In the genomic region with DNA sequence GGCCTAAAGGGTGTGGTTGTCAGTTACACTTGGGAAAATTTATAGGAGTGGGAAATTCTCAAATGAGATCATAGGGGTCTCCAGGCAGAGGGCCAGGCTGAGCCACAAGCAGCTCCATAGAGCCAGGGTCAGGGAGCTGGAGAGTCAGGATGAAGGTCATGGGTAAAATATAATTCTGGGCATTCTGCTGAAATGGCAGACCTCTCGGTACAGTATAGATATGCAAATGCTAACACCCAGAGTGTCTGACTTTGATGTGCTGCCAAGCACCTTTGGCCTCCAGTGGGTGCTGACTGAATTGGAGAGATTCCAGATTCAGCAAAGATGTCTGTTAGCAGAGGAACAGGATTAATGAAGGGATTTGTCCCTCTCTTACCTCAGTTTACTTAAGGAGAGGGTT, we compare ENCODE assay signal across 15 cellular contexts. TPM values are rescaled to one million over a fixed set of nuclear protein-coding genes. Genes with fewer than 3 reads are reported as not detected.
DNase-seq lines count a peak whose midpoint lies in the region; TF ChIP-seq lines count a peak whose summit lies in the region.
"Had no signal": no experiment of that assay in that cellular context is flagged by ENCODE, and none has a peak within 500 bp of the region (broad histone marks: within the 10 kb centered on the region; RNA-seq: fewer than 3 reads in every experiment).

No MANE protein-coding gene starts in this region.

- in situ Hi-C loops in Caki2 (cut with HindIII; ENCODE audit: low pct_unique_long_range_greater_than_20kb, low sequenced_read_pairs): no loop called here

- TF ChIP-seq EP300 in Ishikawa (IDR thresholded peaks at IDR 0.05; ENCODE audit: borderline replicate concordance): no peak

- no peak for TF ChIP-seq RAD21 in Ishikawa (IDR thresholded peaks at IDR 0.05; ENCODE audit: low read depth)

- DNase-seq in Caki2 (ENCODE audit: low read depth) (peak; percentile 16), RPMI8226 (peak; percentile 44), kidney tubule cell (ENCODE audit: low spot score) (peak; percentile 59), GDM1 (lab: John Stamatoyannopoulos, UW) (no peak), HK-2 (ENCODE audit: unreplicated experiment) (no peak), GM19238 (ENCODE audit: insufficient read length, low spot score) (no peak)
- no peak for DNase-seq in activated CD4-positive, alpha-beta T cell treated with anti-CD3 and anti-CD28 coated beads, Interleukin-2, amount 50 U/mL, for 4 hours
- DNase-seq: 8988T, DMS153, NCI-H1092 treated with DMSO at 0.1 percent for 48 hours, NCI-H2081 treated with DMSO at 0.1 percent for 48 hours, NCI-H774, PC-9, SW 1271 had no signal

TF ChIP-seq in Ishikawa, 13 proteins besides CTCF, POLR2A, EP300 and RAD21:
- TF ChIP-seq CEBPB (IDR thresholded peaks at IDR 0.05): no peak
- no peak for TF ChIP-seq EGR1 (IDR thresholded peaks at IDR 0.05)
- peak; percentile 37; the same call in 1 of the 2 replicates for TF ChIP-seq NFIC (IDR thresholded peaks at IDR 0.05)
- TF ChIP-seq TEAD4 (IDR thresholded peaks at IDR 0.05): no peak

RNA-seq across cellular contexts. Expression of gene DNM3, which starts 40.2 kb away (rescaled TPM):
- 1.7 TPM in 1 of 2 replicates, not detected in the other for total RNA-seq in Caki2 (2014; rRNA removed; shearing (Covaris generic); ENCODE audit: low replicate concordance)

Comparison
In these comparisons a context has a peak if more than half of its experiments do, and no peak if none do; other contexts are left out.
1. DNase-seq: peak in Caki2 (single experiment), RPMI8226 (single experiment) and kidney tubule cell (single experiment); none in GDM1 (single experiment), HK-2 (single experiment), GM19238 (single experiment) and activated CD4-positive, alpha-beta T cell treated with anti-CD3 and anti-CD28 coated beads, Interleukin-2, amount 50 U/mL, for 4 hours (0 of 2).